ENCODE assay signal across 32 cellular contexts in the genomic region with DNA sequence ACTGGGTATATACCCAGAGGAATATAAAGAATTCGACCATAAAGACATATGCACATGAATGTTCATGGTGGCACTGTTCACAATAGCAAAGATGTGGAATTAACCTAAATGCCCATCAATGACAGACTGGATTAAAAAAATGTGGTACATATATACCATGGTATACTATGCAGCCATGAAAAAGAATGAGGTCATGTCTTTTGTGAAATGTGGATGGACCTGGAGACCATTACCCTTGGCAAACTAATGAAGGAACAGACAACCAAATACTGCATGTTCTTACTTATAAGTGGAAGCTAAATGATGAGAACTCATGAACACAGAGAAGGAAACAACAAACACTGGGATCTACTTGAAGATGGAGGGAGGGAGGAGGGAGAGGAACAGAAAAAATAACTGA.
"Had no signal": no experiment of that assay in that cellular context is flagged by ENCODE, and none has a peak within 500 bp of the region (broad histone marks: within the 10 kb centered on the region; RNA-seq: fewer than 3 reads in every experiment).

No MANE protein-coding gene starts in this region.

- H2AFZ ChIP-seq: neural progenitor cell, parathyroid adenoma had no signal

- H3K27me3 ChIP-seq: neural progenitor cell, ovary, suprapubic skin, testis, tibial artery, transverse colon, upper lobe of right lung, uterus had no signal

- H3K4me1 ChIP-seq: neural progenitor cell, parathyroid adenoma, psoas muscle, spleen, suprapubic skin, testis, tibial artery, transverse colon, upper lobe of right lung, uterus had no signal

- H3K27ac Mint-ChIP-seq: naive B cell; naive thymus-derived CD8-positive, alpha-beta T cell; natural killer cell treated with Interleukin-12 subunit alpha and Interleukin-12 subunit beta and Interleukin-15 and Interleukin-18, amount 100 ng/mL, for 72 hours; neural progenitor cell; progenitor cell of endocrine pancreas; stimulated activated memory B cell treated with anti-CD40 and anti-IgM and Interleukin-4, amounts not matched to agents 10 μg/mL and 1 μg/mL and 100 μg/mL, for 72 hours; stimulated activated naive CD8-positive, alpha-beta T cell treated with anti-CD3 and anti-CD28 coated beads, Interleukin-15, amount 100 ng/mL, for 72 hours; type B pancreatic cell had no signal

- H3K36me3 Mint-ChIP-seq: neural progenitor cell; stimulated activated memory B cell treated with anti-CD40 and anti-IgM and Interleukin-4, amounts not matched to agents 10 μg/mL and 1 μg/mL and 100 μg/mL, for 72 hours; type B pancreatic cell had no signal

- H3K4me3 ChIP-seq: neural progenitor cell, ovary, psoas muscle, skin epidermis, smooth muscle cell, spleen, suprapubic skin, testis, tibial artery, transverse colon, upper lobe of right lung, uterus had no signal

- H3K9me3 Mint-ChIP-seq: neural progenitor cell had no signal

- H3K9ac ChIP-seq: neural progenitor cell, parathyroid adenoma had no signal

- H3K79me2 ChIP-seq: parathyroid adenoma had no signal

- ATAC-seq: naive thymus-derived CD8-positive, alpha-beta T cell; natural killer cell treated with Interleukin-12 subunit alpha and Interleukin-12 subunit beta and Interleukin-15 and Interleukin-18, amount 100 ng/mL, for 72 hours; psoas muscle; right cardiac atrium; sciatic nerve; stimulated activated memory B cell treated with anti-CD40 and anti-IgM and Interleukin-4, amounts not matched to agents 10 μg/mL and 1 μg/mL and 100 μg/mL, for 72 hours; stimulated activated naive CD8-positive, alpha-beta T cell treated with anti-CD3 and anti-CD28 coated beads, Interleukin-15, amount 100 ng/mL, for 72 hours; stimulated activated naive CD8-positive, alpha-beta T cell treated with anti-CD3 and anti-CD28 coated beads, Interleukin-15, Interleukin-2, amounts not matched to agents 100 U/mL and 50 U/mL, for 24 hours; upper lobe of right lung had no signal

- H3K4me2 ChIP-seq: neural progenitor cell, smooth muscle cell had no signal

- H3K9me3 ChIP-seq: ovary, psoas muscle, suprapubic skin, testis, transverse colon, upper lobe of right lung, uterus had no signal

- DNase-seq: naive B cell; naive thymus-derived CD8-positive, alpha-beta T cell; occipital lobe; ovary; posterior cingulate gyrus; psoas muscle; right cardiac atrium; spleen; stimulated activated CD4-positive, alpha-beta T cell treated with anti-CD3 and anti-CD28 coated beads, Interleukin-12 subunit alpha, Interleukin-12 subunit beta, amount 100 ng/mL, for 4 hours; stimulated activated CD4-positive, alpha-beta T cell treated with anti-CD3 and anti-CD28 coated beads, Interleukin-1b, Interleukin-23, amount 100 ng/mL, for 48 hours; stimulated activated CD4-positive, alpha-beta T cell treated with anti-CD3 and anti-CD28 coated beads, Interleukin-4, amount 100 ng/mL, for 1 hour; stimulated activated CD4-positive, alpha-beta T cell treated with anti-CD3 and anti-CD28 coated beads, Interleukin-4, amount 100 ng/mL, for 4 hours; stimulated activated CD8-positive, alpha-beta memory T cell treated with anti-CD3 and anti-CD28 coated beads, Interleukin-4, amount 100 ng/mL, for 48 hours; stimulated activated naive CD4-positive, alpha-beta T cell; stimulated activated naive CD8-positive, alpha-beta T cell treated with anti-CD3 and anti-CD28 coated beads, Interleukin-15, amount 100 ng/mL, for 72 hours; stimulated activated naive CD8-positive, alpha-beta T cell treated with anti-CD3 and anti-CD28 coated beads, Interleukin-15, Interleukin-2, amounts not matched to agents 100 U/mL and 50 U/mL, for 24 hours; substantia nigra; testis; tibial artery; transverse colon; upper lobe of right lung; uterus had no signal

- H3K27ac ChIP-seq: neural progenitor cell, ovary, parathyroid adenoma, psoas muscle, skin epidermis, spleen, suprapubic skin, testis, tibial artery, transverse colon, upper lobe of right lung, uterus had no signal

- H3K4me3 Mint-ChIP-seq: naive B cell; naive thymus-derived CD8-positive, alpha-beta T cell; natural killer cell treated with Interleukin-12 subunit alpha and Interleukin-12 subunit beta and Interleukin-15 and Interleukin-18, amount 100 ng/mL, for 72 hours; neural progenitor cell; stimulated activated memory B cell treated with anti-CD40 and anti-IgM and Interleukin-4, amounts not matched to agents 10 μg/mL and 1 μg/mL and 100 μg/mL, for 72 hours; stimulated activated naive CD8-positive, alpha-beta T cell treated with anti-CD3 and anti-CD28 coated beads, Interleukin-15, amount 100 ng/mL, for 72 hours; type B pancreatic cell had no signal

- H3K36me3 ChIP-seq: neural progenitor cell, ovary, spleen, suprapubic skin, tibial artery, transverse colon, upper lobe of right lung, uterus had no signal

- H3K4me1 Mint-ChIP-seq: naive B cell; naive thymus-derived CD8-positive, alpha-beta T cell; neural progenitor cell; stimulated activated memory B cell treated with anti-CD40 and anti-IgM and Interleukin-4, amounts not matched to agents 10 μg/mL and 1 μg/mL and 100 μg/mL, for 72 hours; stimulated activated naive CD8-positive, alpha-beta T cell treated with anti-CD3 and anti-CD28 coated beads, Interleukin-15, amount 100 ng/mL, for 72 hours had no signal

- H3K27me3 Mint-ChIP-seq: stimulated activated memory B cell treated with anti-CD40 and anti-IgM and Interleukin-4, amounts not matched to agents 10 μg/mL and 1 μg/mL and 100 μg/mL, for 72 hours had no signal
